In genomic region chr1:171898956-171899355, GRCh38 we compare ENCODE assay signal across 9 cellular contexts. TPM values are rescaled to one million over a fixed set of nuclear protein-coding genes. Genes with fewer than 3 reads are reported as not detected.
A peak's percentile ranks its signal among the peaks of the same experiment; 100 is the strongest.
DNase-seq lines count a peak whose midpoint lies in the region; ATAC-seq and TF ChIP-seq lines count a peak whose summit lies in the region.
"Had no signal": no experiment of that assay in that cellular context is flagged by ENCODE, and none has a peak within 500 bp of the region (broad histone marks: within the 10 kb centered on the region; RNA-seq: fewer than 3 reads in every experiment).

No MANE protein-coding gene starts in this region.

- H3K27ac Mint-ChIP-seq in activated naive CD4-positive, alpha-beta T cell treated with anti-CD3 and anti-CD28 coated beads for 36 hours: no peak overlapping the region
- H3K27ac Mint-ChIP-seq: activated naive CD8-positive, alpha-beta T cell had no signal

- H3K56ac ChIP-seq in mesendoderm (ENCODE audit: low read length): peak overlapping the region; percentile 59

- BruUV-seq in OCI-LY7 (replicated peaks; lab: Mats Ljungman, UMichigan): no TSS peak

- peaks cover 7% of the 10 kb centered on the region for H3K4me1 Mint-ChIP-seq in activated naive CD4-positive, alpha-beta T cell treated with anti-CD3 and anti-CD28 coated beads for 36 hours (ENCODE audit: low read depth)

- WGBS in mesendoderm (ENCODE audit: extremely low coverage, insufficient coverage, low lambda C conversion rate): no CpG with 5 or more reads among the region's 9 CpGs

- no peak overlapping the region for H3K9ac ChIP-seq in mesendoderm (ENCODE audit: low read length)

- H2AK5ac ChIP-seq in mesendoderm (ENCODE audit: low read length): no peak overlapping the region

- no peak overlapping the region for H2BK120ac ChIP-seq in mesendoderm (ENCODE audit: low read depth, low read length)

- H2BK15ac ChIP-seq in mesendoderm (replicated peaks; ENCODE audit: low read depth): no peak overlapping the region

- no peaks in the 10 kb centered on the region for H3K27me3 Mint-ChIP-seq in activated naive CD4-positive, alpha-beta T cell treated with anti-CD3 and anti-CD28 coated beads for 36 hours (ENCODE audit: low read depth)

- H2BK5ac ChIP-seq in mesendoderm (ENCODE audit: low read length): no peak overlapping the region

- H3K27ac ChIP-seq in dorsolateral prefrontal cortex (peak overlapping the region; percentile 62 to 100 (median 95)), mesendoderm (ENCODE audit: low read depth, low read length) (no peak overlapping the region), OCI-LY7 (ENCODE audit: low read depth, low read length, poor library complexity, severe bottlenecking) (no peak overlapping the region)

- no peaks in the 10 kb centered on the region for H4K20me1 ChIP-seq in OCI-LY7 (ENCODE audit: insufficient read depth, low read length)

- peaks cover 2% of the 10 kb centered on the region for H3K9me3 Mint-ChIP-seq in activated naive CD4-positive, alpha-beta T cell treated with anti-CD3 and anti-CD28 coated beads for 36 hours

- H3K18ac ChIP-seq in mesendoderm (ENCODE audit: low read length): no peak overlapping the region

- H3K9me3 ChIP-seq in OCI-LY7 (ENCODE audit: low read length): no peaks in the 10 kb centered on the region

- no peaks in the 10 kb centered on the region for H3K9me2 ChIP-seq in OCI-LY7 (ENCODE audit: insufficient read depth, low read length)

- H3K4ac ChIP-seq in mesendoderm (ENCODE audit: low read depth, low read length): no peak overlapping the region

- POLR2A ChIA-PET in OCI-LY7 (lab: Charles Lee): no interaction called here

- no peak overlapping the region for H3K4me3 Mint-ChIP-seq in activated naive CD4-positive, alpha-beta T cell treated with anti-CD3 and anti-CD28 coated beads for 36 hours
- H3K4me3 Mint-ChIP-seq: activated naive CD8-positive, alpha-beta T cell had no signal

- H3K4me3 ChIP-seq in dorsolateral prefrontal cortex (peak overlapping the region in 58 of 59 donors; percentile 1 to 69 (median 42)), mesendoderm (ENCODE audit: low read length) (no peak overlapping the region), OCI-LY7 (ENCODE audit: low read depth, low read length, poor library complexity, severe bottlenecking) (no peak overlapping the region)

- no peaks in the 10 kb centered on the region for H3K36me3 Mint-ChIP-seq in activated naive CD4-positive, alpha-beta T cell treated with anti-CD3 and anti-CD28 coated beads for 36 hours (ENCODE audit: low read depth)

- H3K4me1 ChIP-seq in mesendoderm (ENCODE audit: control insufficient read depth, low read depth, low read length): no peaks in the 10 kb centered on the region
- no peaks in the 10 kb centered on the region for H3K4me1 ChIP-seq in OCI-LY7 (ENCODE audit: insufficient read depth, low read length, poor library complexity, severe bottlenecking)

- intact Hi-C loops in dorsolateral prefrontal cortex (cut with DNase I) (loop anchor here in 1 of 2 donors (1.0 kb wide), 1 partner anchor 58 kb away; the partner anchor contains the start of gene DNM3), OCI-LY7 (cut with micrococcal nuclease; ENCODE audit: unreplicated experiment) (no loop called here)
- intact Hi-C loops in activated naive CD4-positive, alpha-beta T cell treated with anti-CD3 and anti-CD28 coated beads for 36 hours (cut with micrococcal nuclease): no loop called here

- H4K5ac ChIP-seq in mesendoderm (ENCODE audit: low read length): no peak overlapping the region

- no peaks in the 10 kb centered on the region for H3K27me3 ChIP-seq in dorsolateral prefrontal cortex
- no peaks in the 10 kb centered on the region for H3K27me3 ChIP-seq in mesendoderm (ENCODE audit: insufficient read depth, low read length, poor library complexity)

- CTCF ChIA-PET in activated naive CD4-positive, alpha-beta T cell treated with anti-CD3 and anti-CD28 coated beads for 36 hours (lab: Charles Lee): no interaction called here
- CTCF ChIA-PET in OCI-LY7 (lab: Charles Lee; ENCODE audit: unreplicated experiment): no interaction called here

- no peak overlapping the region for H3K23ac ChIP-seq in mesendoderm (ENCODE audit: low read length)

- no peaks in the 10 kb centered on the region for H3K79me1 ChIP-seq in mesendoderm (ENCODE audit: low read length)

- H3K79me2 ChIP-seq in mesendoderm (ENCODE audit: control insufficient read depth, insufficient read depth, low read length) (no peaks in the 10 kb centered on the region), OCI-LY7 (ENCODE audit: insufficient read depth, low read depth, low read length) (no peaks in the 10 kb centered on the region)

- H4K8ac ChIP-seq in mesendoderm (ENCODE audit: low read depth, low read length): no peak overlapping the region

- DNase-seq in COLO668 (lab: John Stamatoyannopoulos, UW; ENCODE audit: unreplicated experiment): peak; percentile 71
- DNase-seq in NCI-H345 treated with DMSO at 0.1 percent for 48 hours (lab: John Stamatoyannopoulos, UW; ENCODE audit: unreplicated experiment): peak; percentile 49
- peak; percentile 38 to 92 (median 86) for DNase-seq in dorsolateral prefrontal cortex
- DNase-seq in mesendoderm: peak; percentile 75
- no peak for DNase-seq in activated naive CD4-positive, alpha-beta T cell treated with anti-CD3 and anti-CD28 coated beads for 36 hours
- no peak for DNase-seq in OCI-LY7 (ENCODE audit: low spot score)
- DNase-seq in NOMO-1 treated with dmso at 0.1 percent for 144 hours (lab: John Stamatoyannopoulos, UW; ENCODE audit: unreplicated experiment): no peak
- no peak for DNase-seq in left lobe of liver (ENCODE audit: low spot score)

- no peaks in the 10 kb centered on the region for H3K36me3 ChIP-seq in mesendoderm (ENCODE audit: control insufficient read depth, insufficient read depth, low read length)
- H3K36me3 ChIP-seq in OCI-LY7 (ENCODE audit: insufficient read depth, low read length): no peaks in the 10 kb centered on the region

- ATAC-seq in left lobe of liver: no peak

- TF ChIP-seq CTCF in dorsolateral prefrontal cortex (IDR thresholded peaks at IDR 0.05 in 54 of 56, conservative IDR thresholded peaks at IDR 0.05 in 2 of 56; ENCODE audit: low read depth in 1 of 56, partially characterized antibody in 56 of 56) (peak in 23 of 56 donors; percentile 9 to 46 (median 18)), OCI-LY7 (conservative IDR thresholded peaks at IDR 0.05; ENCODE audit: low read length) (no peak)

- no peak overlapping the region for H3K4me2 ChIP-seq in mesendoderm (ENCODE audit: low read length)
- H3K4me2 ChIP-seq in OCI-LY7 (ENCODE audit: low read length): no peak overlapping the region

- no peak overlapping the region for H2AFZ ChIP-seq in OCI-LY7 (ENCODE audit: low read length)

RNA-seq across cellular contexts. Expression of gene DNM3, which starts 57.7 kb away (rescaled TPM):
- total RNA-seq in dorsolateral prefrontal cortex (100 to 1,000 TPM in 119 of 120 experiments, 10 to 100 TPM in 1; 79.4 to 235 (median 160) TPM), OCI-LY7 (2022) (0.30 and 0.61 TPM in 2 replicates), left lobe of liver (0.40 TPM)
- 1.6 TPM for polyA plus RNA-seq in mesendoderm (2013, experiment 1 of 2)
- polyA plus RNA-seq in mesendoderm (2013, experiment 2 of 2): 1.5 TPM
- under 1 TPM; 0.96 to 0.98 TPM for total RNA-seq in activated naive CD4-positive, alpha-beta T cell treated with anti-CD3 and anti-CD28 coated beads for 36 hours
- total RNA-seq in OCI-LY7 (2014; rRNA removed; shearing (Covaris generic)): 0.47 and 0.80 TPM in 2 replicates

Comparison
In these comparisons a context has a peak if more than half of its experiments do, and no peak if none do; other contexts are left out.
1. DNase-seq: peak in COLO668 (single experiment), NCI-H345 treated with DMSO at 0.1 percent for 48 hours (single experiment), dorsolateral prefrontal cortex (10 of 10) and mesendoderm (single experiment); none in activated naive CD4-positive, alpha-beta T cell treated with anti-CD3 and anti-CD28 coated beads for 36 hours (single experiment), OCI-LY7 (single experiment), NOMO-1 treated with dmso at 0.1 percent for 144 hours (single experiment) and left lobe of liver (single experiment).
2. H3K27ac ChIP-seq: peak in dorsolateral prefrontal cortex (59 of 59); none in mesendoderm (single experiment) and OCI-LY7 (single experiment).
3. H3K4me3 ChIP-seq: peak in dorsolateral prefrontal cortex (58 of 59); none in mesendoderm (single experiment) and OCI-LY7 (single experiment).
4. RNA of gene DNM3, which starts 57.7 kb away (total RNA-seq): 79.4 to 235 TPM in dorsolateral prefrontal cortex; 0.96 to 0.98 TPM in activated naive CD4-positive, alpha-beta T cell treated with anti-CD3 and anti-CD28 coated beads for 36 hours, 0.30 to 0.80 TPM in OCI-LY7 and 0.40 TPM in left lobe of liver (single experiment); every median in the first group is over 10 times any median in the second.